In the genomic region with DNA sequence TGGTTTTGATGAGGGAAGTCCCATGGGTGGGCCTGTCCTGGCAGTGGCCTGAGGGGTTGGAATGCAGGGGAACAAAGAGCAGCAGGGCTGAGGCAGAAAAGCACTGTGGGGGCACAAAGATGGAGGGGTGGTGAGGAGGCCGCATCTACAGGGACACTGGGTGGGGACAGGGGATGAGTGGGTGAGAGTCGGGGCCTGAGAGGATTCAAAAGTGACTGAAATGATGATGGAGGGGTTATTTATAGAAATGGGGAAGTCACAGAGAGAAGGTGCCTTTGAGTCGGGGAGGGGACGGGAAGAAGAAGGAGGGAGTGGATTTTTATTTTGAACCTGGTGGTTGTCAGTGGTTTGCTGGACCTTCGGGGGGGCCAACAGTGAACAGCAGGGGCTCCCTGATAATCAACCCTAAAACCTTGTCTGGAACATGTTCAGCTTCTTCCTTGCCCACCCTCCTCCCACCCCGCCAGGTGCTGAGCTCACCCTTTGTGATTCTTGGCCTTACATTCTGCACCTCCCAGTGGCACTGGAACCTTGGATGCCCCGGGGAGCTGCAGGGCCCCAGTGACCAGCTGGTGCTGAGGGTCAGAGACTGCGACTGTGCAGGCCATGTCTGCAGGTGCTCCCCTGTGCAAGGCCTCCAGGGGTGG, we compare ENCODE assay signal across 9 cellular contexts. TPM values are rescaled to one million over a fixed set of nuclear protein-coding genes. Genes with fewer than 3 reads are reported as not detected.
DNase-seq lines count a peak whose midpoint lies in the region; ATAC-seq and TF ChIP-seq lines count a peak whose summit lies in the region.
"Had no signal": no experiment of that assay in that cellular context is flagged by ENCODE, and none has a peak within 500 bp of the region (broad histone marks: within the 10 kb centered on the region; RNA-seq: fewer than 3 reads in every experiment).

No MANE protein-coding gene starts in this region.

- H3K27ac ChIP-seq in neuronal stem cell (replicated peaks; ENCODE audit: low read length) (no peak overlapping the region), esophagus muscularis mucosa (replicated peaks in 1 of 4) (no peak overlapping the region)

- peak overlapping the region; percentile 36 for H2BK12ac ChIP-seq in neuronal stem cell (ENCODE audit: low read length)

- no peak overlapping the region for H2BK5ac ChIP-seq in neuronal stem cell (ENCODE audit: low read length)

- H3K36me3 ChIP-seq in neuronal stem cell (replicated peaks in 1 of 2; ENCODE audit: control insufficient read depth in 2 of 2, insufficient read depth in 2 of 2, low read length in 2 of 2) (no peaks in the 10 kb centered on the region), esophagus muscularis mucosa (no peaks in the 10 kb centered on the region)

- DNase-seq in MV-4-11 (lab: John Stamatoyannopoulos, UW) (peak; percentile 72), neuronal stem cell (ENCODE audit: low spot score) (no peak), esophagus muscularis mucosa (ENCODE audit: extremely low spot score) (no peak)
- DNase-seq in stimulated activated CD8-positive, alpha-beta memory T cell treated with anti-CD3 and anti-CD28 coated beads, Interleukin-4, amount 100 ng/mL, for 48 hours = no peak
- DNase-seq: activated CD8-positive, alpha-beta memory T cell treated with anti-CD3 and anti-CD28 coated beads for 24 hours; stimulated activated CD4-positive, alpha-beta T cell treated with anti-CD3 and anti-CD28 coated beads, Interleukin-4, amount 100 ng/mL, for 4 hours had no signal

- TF ChIP-seq CTCF in esophagus muscularis mucosa (IDR thresholded peaks at IDR 0.05) = no peak

- peaks cover 45 to 56% of the 10 kb centered on the region in 2 donors for H3K4me1 ChIP-seq in neuronal stem cell (ENCODE audit: control insufficient read depth in 2 of 2, insufficient read depth in 1 of 2, low read depth in 1 of 2, low read length in 2 of 2)
- peaks cover 41 to 49% (median 46%) of the 10 kb centered on the region in 4 donors for H3K4me1 ChIP-seq in esophagus muscularis mucosa

- ATAC-seq in GM21825 (IDR thresholded peaks at IDR 0.05; ENCODE audit: unreplicated experiment) (peak; percentile 29), HG03520 (IDR thresholded peaks at IDR 0.05; ENCODE audit: unreplicated experiment) (no peak)

- no peak overlapping the region for H3K14ac ChIP-seq in neuronal stem cell (ENCODE audit: low read length)

- TF ChIP-seq POLR2A in GM18526 (IDR thresholded peaks at IDR 0.05; ENCODE audit: extremely low read depth, insufficient read length) (peak; percentile 41), esophagus muscularis mucosa (IDR thresholded peaks at IDR 0.05; ENCODE audit: low read depth) (no peak)

- H3K4me3 ChIP-seq in neuronal stem cell (ENCODE audit: low read length in 2 of 2) (no peak overlapping the region), esophagus muscularis mucosa (no peak overlapping the region)

- H2BK15ac ChIP-seq in neuronal stem cell (ENCODE audit: low read length) = peak overlapping the region; percentile 76

- H2AK5ac ChIP-seq in neuronal stem cell (ENCODE audit: low read depth, low read length) = peak overlapping the region; percentile 68

- no peak overlapping the region for H3K4ac ChIP-seq in neuronal stem cell (ENCODE audit: low read length)

- no peak overlapping the region for H3K9ac ChIP-seq in neuronal stem cell (ENCODE audit: low read depth, low read length, poor library complexity)

- H3K9me3 ChIP-seq in neuronal stem cell (replicated peaks in 1 of 2; ENCODE audit: control insufficient read depth in 2 of 2, insufficient read depth in 1 of 2, low read depth in 1 of 2, low read length in 2 of 2) = no peaks in the 10 kb centered on the region
- no peaks in the 10 kb centered on the region for H3K9me3 ChIP-seq in esophagus muscularis mucosa

- TF ChIP-seq EP300 in esophagus muscularis mucosa (IDR thresholded peaks at IDR 0.05) = no peak

- no CpG with 5 or more reads among the region's 8 CpGs for WGBS in neuronal stem cell (ENCODE audit: extremely low coverage in 2 of 2, insufficient read length in 2 of 2, insufficient replicate concordance in 1 of 2), 2 donors
- WGBS in esophagus muscularis mucosa = 79% methylated on average over 8 of the region's 8 CpGs

- peak overlapping the region; percentile 8 for H3K23ac ChIP-seq in neuronal stem cell (ENCODE audit: low read depth, low read length, poor library complexity)

- no peak overlapping the region for H2BK120ac ChIP-seq in neuronal stem cell (ENCODE audit: low read depth, low read length)

- H3K27me3 ChIP-seq in neuronal stem cell (ENCODE audit: control insufficient read depth in 3 of 3, insufficient read depth in 3 of 3, low read depth in 1 of 3, low read length in 3 of 3) = no peaks in the 10 kb centered on the region
- no peaks in the 10 kb centered on the region for H3K27me3 ChIP-seq in esophagus muscularis mucosa

- peak overlapping the region; percentile 89 for H3K18ac ChIP-seq in neuronal stem cell (ENCODE audit: low read length)

- intact Hi-C loops in esophagus muscularis mucosa (cut with DNase I) = no loop called here

- H4K91ac ChIP-seq in neuronal stem cell (ENCODE audit: low read depth, low read length, poor library complexity) = no peak overlapping the region

- H3K79me1 ChIP-seq in neuronal stem cell (ENCODE audit: low read depth, low read length) = no peaks in the 10 kb centered on the region

- H3K4me2 ChIP-seq in neuronal stem cell (ENCODE audit: insufficient read depth, low read length, poor library complexity, severe bottlenecking) = no peak overlapping the region

- no peak overlapping the region for H2AFZ ChIP-seq in neuronal stem cell (ENCODE audit: low read length)

- H4K8ac ChIP-seq in neuronal stem cell (ENCODE audit: low read depth, low read length) = no peak overlapping the region

RNA-seq across cellular contexts. Expression of a gene that starts 42.9 kb away (rescaled TPM):
- 11.5 TPM for polyA plus RNA-seq in neuronal stem cell (2013, experiment 1 of 2)
- polyA plus RNA-seq in neuronal stem cell (2013, experiment 2 of 2) = 11.4 TPM
- total RNA-seq in esophagus muscularis mucosa = 10 to 100 TPM; 14.5 to 22.0 (median 16.7) TPM
